1 cellular context compared by ENCODE assay signal in genomic region chr2:218886461-218886947, GRCh38.
TF ChIP-seq lines count a peak whose summit lies in the region.

No MANE protein-coding gene starts in this region.

TF ChIP-seq in HepG2, 621 proteins besides CTCF, POLR2A, EP300 and RAD21:
- TF ChIP-seq TBL1XR1 (IDR thresholded peaks at IDR 0.05; ENCODE audit: borderline replicate concordance, low read length, partially characterized antibody) = no peak
- no peak for TF ChIP-seq NR1H2 (CRISPR knock-in tag; IDR thresholded peaks at IDR 0.05; ENCODE audit: borderline replicate concordance, low read depth)
- TF ChIP-seq, protein P1, sequence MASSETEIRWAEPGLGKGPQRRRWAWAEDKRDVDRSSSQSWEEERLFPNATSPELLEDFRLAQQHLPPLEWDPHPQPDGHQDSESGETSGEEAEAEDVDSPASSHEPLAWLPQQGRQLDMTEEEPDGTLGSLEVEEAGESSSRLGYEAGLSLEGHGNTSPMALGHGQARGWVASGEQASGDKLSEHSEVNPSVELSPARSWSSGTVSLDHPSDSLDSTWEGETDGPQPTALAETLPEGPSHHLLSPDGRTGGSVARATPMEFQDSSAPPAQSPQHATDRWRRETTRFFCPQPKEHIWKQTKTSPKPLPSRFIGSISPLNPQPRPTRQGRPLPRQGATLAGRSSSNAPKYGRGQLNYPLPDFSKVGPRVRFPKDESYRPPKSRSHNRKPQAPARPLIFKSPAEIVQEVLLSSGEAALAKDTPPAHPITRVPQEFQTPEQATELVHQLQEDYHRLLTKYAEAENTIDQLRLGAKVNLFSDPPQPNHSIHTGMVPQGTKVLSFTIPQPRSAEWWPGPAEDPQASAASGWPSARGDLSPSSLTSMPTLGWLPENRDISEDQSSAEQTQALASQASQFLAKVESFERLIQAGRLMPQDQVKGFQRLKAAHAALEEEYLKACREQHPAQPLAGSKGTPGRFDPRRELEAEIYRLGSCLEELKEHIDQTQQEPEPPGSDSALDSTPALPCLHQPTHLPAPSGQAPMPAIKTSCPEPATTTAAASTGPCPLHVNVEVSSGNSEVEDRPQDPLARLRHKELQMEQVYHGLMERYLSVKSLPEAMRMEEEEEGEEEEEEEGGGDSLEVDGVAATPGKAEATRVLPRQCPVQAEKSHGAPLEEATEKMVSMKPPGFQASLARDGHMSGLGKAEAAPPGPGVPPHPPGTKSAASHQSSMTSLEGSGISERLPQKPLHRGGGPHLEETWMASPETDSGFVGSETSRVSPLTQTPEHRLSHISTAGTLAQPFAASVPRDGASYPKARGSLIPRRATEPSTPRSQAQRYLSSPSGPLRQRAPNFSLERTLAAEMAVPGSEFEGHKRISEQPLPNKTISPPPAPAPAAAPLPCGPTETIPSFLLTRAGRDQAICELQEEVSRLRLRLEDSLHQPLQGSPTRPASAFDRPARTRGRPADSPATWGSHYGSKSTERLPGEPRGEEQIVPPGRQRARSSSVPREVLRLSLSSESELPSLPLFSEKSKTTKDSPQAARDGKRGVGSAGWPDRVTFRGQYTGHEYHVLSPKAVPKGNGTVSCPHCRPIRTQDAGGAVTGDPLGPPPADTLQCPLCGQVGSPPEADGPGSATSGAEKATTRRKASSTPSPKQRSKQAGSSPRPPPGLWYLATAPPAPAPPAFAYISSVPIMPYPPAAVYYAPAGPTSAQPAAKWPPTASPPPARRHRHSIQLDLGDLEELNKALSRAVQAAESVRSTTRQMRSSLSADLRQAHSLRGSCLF (CRISPR knock-in tag; IDR thresholded peaks at IDR 0.05; ENCODE audit: borderline replicate concordance) = no peak
- TF ChIP-seq TARDBP (CRISPR knock-in tag; IDR thresholded peaks at IDR 0.05) = no peak
- TF ChIP-seq BRD4 (CRISPR knock-in tag; IDR thresholded peaks at IDR 0.05) = no peak
